ENCODE assay signal across 8 cellular contexts in genomic region chr4:154982187-154983047, GRCh38.
DNase-seq lines count a peak whose midpoint lies in the region; ATAC-seq and TF ChIP-seq lines count a peak whose summit lies in the region.

No MANE protein-coding gene starts in this region.

- no peak overlapping the region for H3K27ac Mint-ChIP-seq in activated naive CD8-positive, alpha-beta T cell treated with anti-CD3 and anti-CD28 coated beads, Interleukin-2, amount 10 ng/mL, durations not matched to agents 7 days and 5 days

- intact Hi-C loops in sciatic nerve (cut with DNase I) = loop anchor here (10.0 kb wide), 1 partner anchor 372 kb away; no protein-coding TSS in a partner anchor

- H3K9me3 ChIP-seq in right atrium auricular region = no peaks in the 10 kb centered on the region

- no peak overlapping the region for H3K4me3 Mint-ChIP-seq in activated naive CD8-positive, alpha-beta T cell treated with anti-CD3 and anti-CD28 coated beads, Interleukin-2, amount 10 ng/mL, durations not matched to agents 7 days and 5 days

- no peaks in the 10 kb centered on the region for H3K27me3 ChIP-seq in right atrium auricular region

- H3K27me3 Mint-ChIP-seq in activated naive CD8-positive, alpha-beta T cell treated with anti-CD3 and anti-CD28 coated beads, Interleukin-2, amount 10 ng/mL, durations not matched to agents 7 days and 5 days = peaks cover 6% of the 10 kb centered on the region

- no peaks in the 10 kb centered on the region for H3K9me3 Mint-ChIP-seq in activated naive CD8-positive, alpha-beta T cell treated with anti-CD3 and anti-CD28 coated beads, Interleukin-2, amount 10 ng/mL, durations not matched to agents 7 days and 5 days

- no peaks in the 10 kb centered on the region for H3K36me3 Mint-ChIP-seq in activated naive CD8-positive, alpha-beta T cell treated with anti-CD3 and anti-CD28 coated beads, Interleukin-2, amount 10 ng/mL, durations not matched to agents 7 days and 5 days

- no peak overlapping the region for H3K27ac ChIP-seq in right atrium auricular region

- ATAC-seq in GM18517 (IDR thresholded peaks at IDR 0.05; ENCODE audit: unreplicated experiment) = peak; percentile 77
- ATAC-seq in HG03103 (IDR thresholded peaks at IDR 0.05; ENCODE audit: low read depth, unreplicated experiment) = peak; percentile 57
- no peak for ATAC-seq in activated naive CD8-positive, alpha-beta T cell treated with anti-CD3 and anti-CD28 coated beads, Interleukin-2, amount 10 ng/mL, durations not matched to agents 7 days and 5 days (ENCODE audit: low read depth)
- ATAC-seq in sciatic nerve = peak; percentile 62

- no peaks in the 10 kb centered on the region for H3K4me1 ChIP-seq in right atrium auricular region

- no peak overlapping the region for H3K4me3 ChIP-seq in AG09309 (ENCODE audit: control insufficient read depth, low read depth, low read length)
- no peak overlapping the region for H3K4me3 ChIP-seq in right atrium auricular region

- POLR2A ChIA-PET in activated naive CD8-positive, alpha-beta T cell treated with anti-CD3 and anti-CD28 coated beads, Interleukin-2, amount 10 ng/mL, durations not matched to agents 7 days and 5 days (lab: Charles Lee) = interaction anchor here (0.6 kb wide), 1 partner anchor 27 kb away, joined by 3 read pairs; no protein-coding TSS in a partner anchor

- TF ChIP-seq CTCF in AG09309 (IDR thresholded peaks at IDR 0.05; ENCODE audit: control insufficient read depth, insufficient read depth, low read depth, low read length, missing control alignments) (peak; percentile 72), right atrium auricular region (IDR thresholded peaks at IDR 0.05) (peak; percentile 50 to 70)

- H3K36me3 ChIP-seq in right atrium auricular region = no peaks in the 10 kb centered on the region

- DNase-seq in AG09309 (ENCODE audit: low read depth) (no peak), NCI-H82 treated with DMSO at 0.1 percent for 48 hours (lab: John Stamatoyannopoulos, UW; ENCODE audit: unreplicated experiment) (peak; percentile 28), right atrium auricular region (ENCODE audit: low spot score) (peak; percentile 70), sciatic nerve (ENCODE audit: low spot score) (peak; percentile 62), NCI-H1436 (lab: John Stamatoyannopoulos, UW) (no peak)
- peak; percentile 31 for DNase-seq in activated naive CD8-positive, alpha-beta T cell treated with anti-CD3 and anti-CD28 coated beads, Interleukin-2, amount 10 ng/mL, durations not matched to agents 7 days and 5 days

- no peaks in the 10 kb centered on the region for H3K4me1 Mint-ChIP-seq in activated naive CD8-positive, alpha-beta T cell treated with anti-CD3 and anti-CD28 coated beads, Interleukin-2, amount 10 ng/mL, durations not matched to agents 7 days and 5 days

Comparison
In these comparisons a context has a peak if more than half of its experiments do, and no peak if none do; other contexts are left out.
1. DNase-seq: peak in NCI-H82 treated with DMSO at 0.1 percent for 48 hours (single experiment), activated naive CD8-positive, alpha-beta T cell treated with anti-CD3 and anti-CD28 coated beads, Interleukin-2, amount 10 ng/mL, durations not matched to agents 7 days and 5 days (single experiment), right atrium auricular region (single experiment) and sciatic nerve (single experiment); none in AG09309 (single experiment) and NCI-H1436 (single experiment).